15 cellular contexts compared by ENCODE assay signal in genomic region chr9:83448606-83449005, GRCh38.
"Had no signal": no experiment of that assay in that cellular context is flagged by ENCODE, and none has a peak within 500 bp of the region (broad histone marks: within the 10 kb centered on the region; RNA-seq: fewer than 3 reads in every experiment).

No MANE protein-coding gene starts in this region.

- H3K4me3 ChIP-seq: thoracic aorta had no signal

- H3K9me3 ChIP-seq: thoracic aorta had no signal

- DNase-seq: activated CD4-positive, alpha-beta T cell treated with anti-CD3 and anti-CD28 coated beads, Interleukin-2, amount 50 U/mL, for 1 hour; activated CD4-positive, CD25-positive, alpha-beta regulatory T cell; activated naive CD4-positive, alpha-beta T cell treated with anti-CD3 and anti-CD28 coated beads, Interleukin-2, amount 10 ng/mL, durations not matched to agents 7 days and 5 days; activated T-cell treated with anti-CD3 and anti-CD28 coated beads for 4 hours; central memory CD4-positive, alpha-beta T cell; cortex of kidney; effector CD8-positive, alpha-beta T cell; naive B cell; nucleus accumbens; SHP77; stimulated activated CD4-positive, alpha-beta T cell treated with anti-CD3 and anti-CD28 coated beads, Interleukin-4, amount 100 ng/mL, for 1 hour; T-helper 2 cell had no signal

- ATAC-seq: activated T-helper 17 cell treated with anti-CD3 and anti-CD28 coated beads, Interleukin-2, amount 50 U/mL, for 72 hours; sciatic nerve had no signal

- H3K36me3 ChIP-seq: thoracic aorta had no signal

- H3K27ac ChIP-seq: thoracic aorta had no signal
